Comparison of ENCODE assay signal across 13 cellular contexts in genomic region chr20:63898882-63899558, GRCh38. TPM values are rescaled to one million over a fixed set of nuclear protein-coding genes. Genes with fewer than 3 reads are reported as not detected.
DNase-seq lines count a peak whose midpoint lies in the region; ATAC-seq and TF ChIP-seq lines count a peak whose summit lies in the region.
"Had no signal": no experiment of that assay in that cellular context is flagged by ENCODE, and none has a peak within 500 bp of the region (broad histone marks: within the 10 kb centered on the region; RNA-seq: fewer than 3 reads in every experiment).

No MANE protein-coding gene starts in this region.

- peaks cover 19% of the 10 kb centered on the region for H3K36me3 Mint-ChIP-seq in CD8-positive, alpha-beta T cell
- H3K36me3 Mint-ChIP-seq in immature natural killer cell (peaks cover 0 to 3% (median 0%) of the 10 kb centered on the region in 3 donors), GM23338 (ENCODE audit: low read depth) (no peaks in the 10 kb centered on the region)

- no peaks in the 10 kb centered on the region for H3K9me3 ChIP-seq in CD8-positive, alpha-beta T cell (ENCODE audit: low read length)
- no peaks in the 10 kb centered on the region for H3K9me3 ChIP-seq in Karpas-422 (ENCODE audit: low read length)
- H3K9me3 ChIP-seq in WERI-Rb-1 (ENCODE audit: severe bottlenecking): no peaks in the 10 kb centered on the region
- no peaks in the 10 kb centered on the region for H3K9me3 ChIP-seq in transverse colon
- H3K9me3 ChIP-seq: suprapubic skin had no signal

- 83 to 87% methylated on average over 3 to 10 of the region's 10 CpGs for WGBS in transverse colon (ENCODE audit: low coverage in 1 of 2), 2 donors

- peak in 2 of 7 experiments; percentile 20 to 29 for DNase-seq in CD8-positive, alpha-beta T cell
- peak; percentile 53 for DNase-seq in Karpas-422
- peak; percentile 61 for DNase-seq in WERI-Rb-1
- no peak for DNase-seq in immature natural killer cell
- DNase-seq in transverse colon: no peak
- DNase-seq in GM23338 (ENCODE audit: low spot score): no peak
- DNase-seq in epidermal melanocyte (ENCODE audit: insufficient read length, low spot score): no peak
- DNase-seq: central memory CD4-positive, alpha-beta T cell; NCI-H2029 had no signal

- TF ChIP-seq EP300 in transverse colon (IDR thresholded peaks at IDR 0.05; ENCODE audit: low read depth): no peak

- peaks cover 71% of the 10 kb centered on the region for H3K4me1 ChIP-seq in CD8-positive, alpha-beta T cell (ENCODE audit: insufficient read depth, low read length)
- peaks cover 34% of the 10 kb centered on the region for H3K4me1 ChIP-seq in Karpas-422 (ENCODE audit: low read length)
- H3K4me1 ChIP-seq in transverse colon: peaks cover 16 to 67% (median 37%) of the 10 kb centered on the region in 4 donors
- H3K4me1 ChIP-seq in GM23338 (ENCODE audit: insufficient read depth): peaks cover 5% of the 10 kb centered on the region; the same call in 1 of the 2 replicates

- H3K9me2 ChIP-seq in Karpas-422 (replicated peaks; ENCODE audit: insufficient read depth, low read length) (no peaks in the 10 kb centered on the region), GM23338 (ENCODE audit: insufficient read depth) (no peaks in the 10 kb centered on the region)

- H3K4me1 Mint-ChIP-seq in CD8-positive, alpha-beta T cell (ENCODE audit: low read depth): peaks cover 73% of the 10 kb centered on the region
- H3K4me1 Mint-ChIP-seq in immature natural killer cell (peaks cover 69 to 74% of the 10 kb centered on the region in 2 donors), GM23338 (peaks cover 14% of the 10 kb centered on the region)

- H3K36me3 ChIP-seq in CD8-positive, alpha-beta T cell (ENCODE audit: insufficient read depth, low read length): peaks cover 4% of the 10 kb centered on the region
- H3K36me3 ChIP-seq in Karpas-422 (ENCODE audit: insufficient read depth, low read length) (no peaks in the 10 kb centered on the region), WERI-Rb-1 (no peaks in the 10 kb centered on the region; the same call in none of the 2 replicates), transverse colon (no peaks in the 10 kb centered on the region), GM23338 (ENCODE audit: insufficient read depth) (no peaks in the 10 kb centered on the region)
- H3K36me3 ChIP-seq: suprapubic skin had no signal

- peaks cover 34% of the 10 kb centered on the region; the same call in 1 of the 2 replicates for H4K20me1 ChIP-seq in Karpas-422 (ENCODE audit: insufficient read depth, low read depth, low read length)
- H4K20me1 ChIP-seq in GM23338 (replicated peaks; ENCODE audit: insufficient read depth): peaks cover 12% of the 10 kb centered on the region

- no peak for ATAC-seq in CD8-positive, alpha-beta T cell
- no peak for ATAC-seq in GM23338

- POLR2A ChIA-PET in CD8-positive, alpha-beta T cell (lab: Charles Lee): no interaction called here

- TF ChIP-seq CTCF in CD8-positive, alpha-beta T cell (IDR thresholded peaks at IDR 0.05): no peak
- TF ChIP-seq CTCF in WERI-Rb-1 (IDR thresholded peaks at IDR 0.05; ENCODE audit: low read depth, low read length) (no peak), transverse colon (IDR thresholded peaks at IDR 0.05) (no peak), GM23338 (conservative IDR thresholded peaks at IDR 0.05; ENCODE audit: low read depth in 2 of 2) (no peak)

- H3K4me3 ChIP-seq in CD8-positive, alpha-beta T cell (ENCODE audit: low read depth, low read length): no peak overlapping the region
- no peak overlapping the region for H3K4me3 ChIP-seq in Karpas-422 (ENCODE audit: low read length)
- no peak overlapping the region for H3K4me3 ChIP-seq in WERI-Rb-1 (ENCODE audit: low read depth, low read length)
- H3K4me3 ChIP-seq in transverse colon: no peak overlapping the region
- H3K4me3 ChIP-seq in GM23338: no peak overlapping the region
- H3K4me3 ChIP-seq: suprapubic skin had no signal

- no peak for TF ChIP-seq POLR2A in transverse colon (IDR thresholded peaks at IDR 0.05)

- no peaks in the 10 kb centered on the region for H3K27me3 Mint-ChIP-seq in CD8-positive, alpha-beta T cell (ENCODE audit: low read depth)
- H3K27me3 Mint-ChIP-seq in immature natural killer cell (ENCODE audit: low read depth in 3 of 3): peaks cover 9 to 13% (median 10%) of the 10 kb centered on the region in 3 donors
- peaks cover 13% of the 10 kb centered on the region for H3K27me3 Mint-ChIP-seq in GM23338 (ENCODE audit: insufficient read depth, low read depth, poor library complexity)

- H3K27ac Mint-ChIP-seq in CD8-positive, alpha-beta T cell: peak overlapping the region; percentile 63
- H3K27ac Mint-ChIP-seq in immature natural killer cell (peak overlapping the region in 5 of 6 donors; percentile 3 to 70 (median 51)), GM23338 (no peak overlapping the region)

- no peak overlapping the region for H3K27ac ChIP-seq in CD8-positive, alpha-beta T cell (ENCODE audit: low read depth, low read length)
- no peak overlapping the region for H3K27ac ChIP-seq in Karpas-422 (ENCODE audit: low read length)
- peak overlapping the region; percentile 75 for H3K27ac ChIP-seq in WERI-Rb-1
- H3K27ac ChIP-seq in transverse colon: no peak overlapping the region
- H3K27ac ChIP-seq in GM23338 (ENCODE audit: low read depth): no peak overlapping the region
- H3K27ac ChIP-seq: suprapubic skin had no signal

- in situ Hi-C loops in transverse colon (cut with MboI; ENCODE audit: low pct_ligation_motif_present in 1 of 4, low pct_unique_long_range_greater_than_20kb in 1 of 4, low sequenced_read_pairs in 3 of 4): no loop called here

- H3K27me3 ChIP-seq in CD8-positive, alpha-beta T cell (ENCODE audit: insufficient read depth, low read length): no peaks in the 10 kb centered on the region
- H3K27me3 ChIP-seq in Karpas-422 (ENCODE audit: low read length) (no peaks in the 10 kb centered on the region), WERI-Rb-1 (ENCODE audit: insufficient read depth, low read depth, severe bottlenecking) (no peaks in the 10 kb centered on the region), transverse colon (no peaks in the 10 kb centered on the region), GM23338 (ENCODE audit: insufficient read depth) (no peaks in the 10 kb centered on the region)
- H3K27me3 ChIP-seq: suprapubic skin had no signal

- H3K4me2 ChIP-seq in Karpas-422 (ENCODE audit: low read depth, low read length, poor library complexity, severe bottlenecking) (no peak overlapping the region), GM23338 (no peak overlapping the region)

- no peak overlapping the region for H3K9ac ChIP-seq in Karpas-422 (ENCODE audit: low read length)

- intact Hi-C loops in CD8-positive, alpha-beta T cell (cut with DNase I, micrococcal nuclease): loop anchor here (5.0 to 10.0 kb wide), 3 partner anchors 78 to 274 kb away; partner anchors contain the start of genes GMEB2 (in 1 of the 2) and SAMD10 (in 1 of the 2)
- intact Hi-C loops in transverse colon (cut with DNase I; ENCODE audit: low total_unique reads): no loop called here

- no peak overlapping the region for H2AFZ ChIP-seq in Karpas-422 (ENCODE audit: low read length)
- H2AFZ ChIP-seq in GM23338: no peak overlapping the region

- peaks cover 80% of the 10 kb centered on the region for H3K79me2 ChIP-seq in Karpas-422 (ENCODE audit: low read length)
- H3K79me2 ChIP-seq in GM23338 (replicated peaks; ENCODE audit: insufficient read depth): peaks cover 77% of the 10 kb centered on the region

- CTCF ChIA-PET in CD8-positive, alpha-beta T cell (lab: Charles Lee): no interaction called here

- peak overlapping the region; percentile 9 for H3K4me3 Mint-ChIP-seq in CD8-positive, alpha-beta T cell
- H3K4me3 Mint-ChIP-seq in immature natural killer cell: no peak overlapping the region
- no peak overlapping the region for H3K4me3 Mint-ChIP-seq in GM23338

- peaks cover 13% of the 10 kb centered on the region; the same call in 1 of the 2 replicates for H3F3A ChIP-seq in GM23338 (replicated peaks; ENCODE audit: low read depth)

- H3K9me3 Mint-ChIP-seq in CD8-positive, alpha-beta T cell: no peaks in the 10 kb centered on the region
- no peaks in the 10 kb centered on the region for H3K9me3 Mint-ChIP-seq in immature natural killer cell
- H3K9me3 Mint-ChIP-seq in GM23338: no peaks in the 10 kb centered on the region
- H3K9me3 Mint-ChIP-seq: activated T-helper 2 cell treated with anti-CD3 and anti-CD28 coated beads, Interferon-gamma antibody, Interleukin-2, Interleukin-4, amounts not matched to agents 10 μg/mL and 5 μg/mL and 100 μg/mL, durations not matched to agents 14 hours and 24 hours and 36 hours had no signal

RNA-seq across cellular contexts. Expression of gene DNAJC5, which starts 4.1 kb away (rescaled TPM):
- total RNA-seq in CD8-positive, alpha-beta T cell: 10 to 100 TPM; 24.3 TPM
- 22.9 and 28.5 TPM in 2 replicates for total RNA-seq in Karpas-422 (2014; rRNA removed; shearing (Covaris generic); ENCODE audit: low replicate concordance)
- polyA plus RNA-seq in immature natural killer cell: 1 to 10 TPM; 1.4 to 8.2 (median 2.9) TPM
- 10 to 100 TPM; 59.9 to 77.3 (median 71.4) TPM for total RNA-seq in transverse colon
- 29.5 and 33.5 TPM in 2 replicates for total RNA-seq in GM23338 (2014; rRNA removed; shearing (Covaris generic))
- 6.9 and 7.1 TPM in 2 replicates for polyA plus RNA-seq in GM23338 (2016; fragmentation: Nextera tagmentation; extraction: Ambion mirVana)

RNA-seq across cellular contexts. Expression of gene TPD52L2, which starts 34.0 kb away (rescaled TPM):
- total RNA-seq in CD8-positive, alpha-beta T cell: 10 to 100 TPM; 18.7 to 19.4 TPM
- 25.9 and 38.3 TPM in 2 replicates for total RNA-seq in Karpas-422 (2014; rRNA removed; shearing (Covaris generic); ENCODE audit: low replicate concordance)
- 10 to 100 TPM; 67.5 to 90.8 (median 79.3) TPM for polyA plus RNA-seq in immature natural killer cell
- 10 to 100 TPM; 40.8 to 67.0 (median 62.6) TPM for total RNA-seq in transverse colon
- 103 and 104 TPM in 2 replicates for total RNA-seq in GM23338 (2014; rRNA removed; shearing (Covaris generic))
- 39.5 and 40.2 TPM in 2 replicates for polyA plus RNA-seq in GM23338 (2016; fragmentation: Nextera tagmentation; extraction: Ambion mirVana)

RNA-seq across cellular contexts. Expression of gene ABHD16B, which starts 37.7 kb away (rescaled TPM):
- not detected for total RNA-seq in CD8-positive, alpha-beta T cell
- total RNA-seq in Karpas-422 (2014; rRNA removed; shearing (Covaris generic); ENCODE audit: low replicate concordance): not detected in 2 replicates
- polyA plus RNA-seq in immature natural killer cell: under 1 TPM in 1 of 3 donors, not detected in 2; 0.34 TPM
- not detected for total RNA-seq in transverse colon
- total RNA-seq in GM23338 (2014; rRNA removed; shearing (Covaris generic)): not detected in 2 replicates
- not detected in 2 replicates for polyA plus RNA-seq in GM23338 (2016; fragmentation: Nextera tagmentation; extraction: Ambion mirVana)
- total RNA-seq: activated T-helper 2 cell treated with anti-CD3 and anti-CD28 coated beads, Interferon-gamma antibody, Interleukin-2, Interleukin-4, amounts not matched to agents 10 μg/mL and 5 μg/mL and 100 μg/mL, durations not matched to agents 14 hours and 24 hours and 36 hours; H4; mononuclear cell; suprapubic skin had no signal

RNA-seq across cellular contexts. Expression of gene UCKL1, which starts 57.2 kb away (rescaled TPM):
- total RNA-seq in CD8-positive, alpha-beta T cell: 10 to 100 TPM; 29.6 to 33.7 TPM
- total RNA-seq in Karpas-422 (2014; rRNA removed; shearing (Covaris generic); ENCODE audit: low replicate concordance): 32.3 and 35.3 TPM in 2 replicates
- polyA plus RNA-seq in immature natural killer cell (10 to 100 TPM; 19.3 to 35.5 (median 30.8) TPM), GM23338 (2016; fragmentation: Nextera tagmentation; extraction: Ambion mirVana) (82.5 and 89.3 TPM in 2 replicates)
- 100 to 1,000 TPM in 1 of 4 donors, 10 to 100 TPM in 3; 41.1 to 189 (median 68.5) TPM for total RNA-seq in transverse colon
- 46.5 and 56.8 TPM in 2 replicates for total RNA-seq in GM23338 (2014; rRNA removed; shearing (Covaris generic))

Comparison
In these comparisons a context has a peak if more than half of its experiments do, and no peak if none do; other contexts are left out.
1. DNase-seq: peak in Karpas-422 (single experiment) and WERI-Rb-1 (single experiment); none in immature natural killer cell (0 of 3), transverse colon (single experiment), GM23338 (single experiment) and epidermal melanocyte (single experiment).